8 cellular contexts compared by ENCODE assay signal in genomic region chr7:155644971-155645509, GRCh38. TPM values are rescaled to one million over a fixed set of nuclear protein-coding genes. Genes with fewer than 3 reads are reported as not detected.
DNase-seq lines count a peak whose midpoint lies in the region; ATAC-seq and TF ChIP-seq lines count a peak whose summit lies in the region.

No MANE protein-coding gene starts in this region.

- H3K4me1 Mint-ChIP-seq in Calu3 (ENCODE audit: low read depth, unreplicated experiment) = peaks cover 24% of the 10 kb centered on the region

- CTCF ChIA-PET in Calu3 (lab: Charles Lee) = no interaction called here

- H3K9me3 Mint-ChIP-seq in Calu3 (ENCODE audit: low read depth, unreplicated experiment) = peaks cover 17% of the 10 kb centered on the region

- H3K4me1 ChIP-seq in body of pancreas = peaks cover 27% of the 10 kb centered on the region

- peak overlapping the region; percentile 80 to 96 (median 94) for H3K27ac ChIP-seq in body of pancreas

- TF ChIP-seq CTCF in Calu3 (IDR thresholded peaks at IDR 0.05; ENCODE audit: unreplicated experiment) (no peak), GM20000 (IDR thresholded peaks at IDR 0.05; ENCODE audit: extremely low read depth, missing control alignments) (peak; percentile 4), body of pancreas (IDR thresholded peaks at IDR 0.05) (no peak)

- H3K4me3 Mint-ChIP-seq in Calu3 (ENCODE audit: low read depth, unreplicated experiment) = peak overlapping the region; percentile 83

- no TSS peak for BruUV-seq in Calu3 (replicated peaks; lab: Mats Ljungman, UMichigan)

- peak; percentile 37 for ATAC-seq in HG03571 (IDR thresholded peaks at IDR 0.05; ENCODE audit: unreplicated experiment)
- ATAC-seq in body of pancreas = peak; percentile 45

- H3K36me3 ChIP-seq in body of pancreas (replicated peaks in 1 of 2; ENCODE audit: insufficient read depth in 1 of 2, low read depth in 2 of 2) = no peaks in the 10 kb centered on the region

- H3K36me3 Mint-ChIP-seq in Calu3 (ENCODE audit: insufficient read depth, unreplicated experiment) = peaks cover 82% of the 10 kb centered on the region

- no peaks in the 10 kb centered on the region for H3K27me3 Mint-ChIP-seq in Calu3 (ENCODE audit: unreplicated experiment)

- peaks cover 0 to 5% (median 0%) of the 10 kb centered on the region in 3 donors for H3K9me3 ChIP-seq in body of pancreas

- whole genome bisulfite sequencing in body of pancreas, 2 donors = 0 to 1% methylated on average over 20 to 22 of the region's 22 CpGs

- intact Hi-C loops in Calu3 (cut with micrococcal nuclease; ENCODE audit: unreplicated experiment) = loop anchor here (2.0 kb wide), 1 partner anchor 46 kb away; no protein-coding TSS in a partner anchor
- intact Hi-C loops in body of pancreas (cut with DNase I) = no loop called here

- no peak for TF ChIP-seq POLR2A in body of pancreas (IDR thresholded peaks at IDR 0.05)

- peak overlapping the region; percentile 93 to 99 for H3K4me3 ChIP-seq in body of pancreas

- H3K27ac Mint-ChIP-seq in Calu3 (ENCODE audit: unreplicated experiment) = peak overlapping the region; percentile 86

- no peaks in the 10 kb centered on the region for H3K27me3 ChIP-seq in body of pancreas

- DNase-seq in Calu3 (peak; percentile 22), GM20000 (ENCODE audit: low spot score) (peak; percentile 69), SW 1271 (lab: John Stamatoyannopoulos, UW) (peak; percentile 7 to 30), body of pancreas (peak in 3 of 4 donors; percentile 26 to 55 (median 37)), iPS-NIHi7 (ENCODE audit: extremely low spot score) (peak; percentile 31), NCI-H774 (lab: John Stamatoyannopoulos, UW) (no peak)
- peak; percentile 28 for DNase-seq in stimulated activated CD4-positive, alpha-beta T cell treated with anti-CD3 and anti-CD28 coated beads, Interleukin-12 subunit alpha, Interleukin-12 subunit beta, amount 100 ng/mL, for 4 hours

RNA-seq across cellular contexts. Expression of gene RBM33, which starts 0.6 kb away (rescaled TPM):
- total RNA-seq in Calu3 (2022) (82.9 and 85.3 TPM in 2 replicates), body of pancreas (10 to 100 TPM; 30.6 to 78.4 TPM)
